14 cellular contexts compared by ENCODE assay signal in the genomic region with DNA sequence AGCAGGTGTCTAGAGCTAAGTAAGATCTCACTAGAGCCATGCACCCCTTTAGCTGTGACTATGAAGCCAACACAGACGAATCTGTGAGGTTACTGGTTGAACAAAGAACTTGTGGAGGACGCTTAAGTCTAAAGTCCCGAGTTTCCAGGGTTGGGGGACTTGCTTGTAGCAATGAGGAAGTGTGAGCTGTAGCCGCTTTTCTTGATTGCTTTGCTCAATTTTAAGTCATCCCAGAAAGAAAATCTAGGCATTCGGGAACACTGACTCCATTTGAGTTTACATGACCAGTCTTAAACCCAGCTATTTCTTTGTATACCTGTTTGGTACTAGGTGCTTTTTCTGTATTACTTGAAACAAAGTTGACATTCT. TPM values are rescaled to one million over a fixed set of nuclear protein-coding genes. Genes with fewer than 3 reads are reported as not detected.
DNase-seq lines count a peak whose midpoint lies in the region; ATAC-seq and TF ChIP-seq lines count a peak whose summit lies in the region.
"Had no signal": no experiment of that assay in that cellular context is flagged by ENCODE, and none has a peak within 500 bp of the region (broad histone marks: within the 10 kb centered on the region; RNA-seq: fewer than 3 reads in every experiment).

No MANE protein-coding gene starts in this region.

- no peaks in the 10 kb centered on the region for H3K9me3 Mint-ChIP-seq in activated T-cell treated with anti-CD3 and anti-CD28 coated beads, Interleukin-2, amount 50 U/mL, for 24 hours
- H3K9me3 Mint-ChIP-seq in activated T-cell treated with anti-CD3 and anti-CD28 coated beads, Interleukin-2, amount 50 U/mL, for 4 hours = no peaks in the 10 kb centered on the region
- H3K9me3 Mint-ChIP-seq in immature natural killer cell = no peaks in the 10 kb centered on the region
- H3K9me3 Mint-ChIP-seq in stimulated activated effector memory CD8-positive, alpha-beta T cell treated with anti-CD3 and anti-CD28 coated beads, Interleukin-12 subunit alpha, Interleukin-12 subunit beta, amount 100 ng/mL, for 72 hours = no peaks in the 10 kb centered on the region
- H3K9me3 Mint-ChIP-seq: activated CD8-positive, alpha-beta T cell treated with anti-CD3 and anti-CD28 coated beads for 36 hours had no signal

- peaks cover 12% of the 10 kb centered on the region for H3K4me1 Mint-ChIP-seq in activated T-cell treated with anti-CD3 and anti-CD28 coated beads, Interleukin-2, amount 50 U/mL, for 24 hours (ENCODE audit: low read depth)
- peaks cover 8% of the 10 kb centered on the region for H3K4me1 Mint-ChIP-seq in activated T-cell treated with anti-CD3 and anti-CD28 coated beads, Interleukin-2, amount 50 U/mL, for 4 hours (ENCODE audit: low read depth)
- H3K4me1 Mint-ChIP-seq in immature natural killer cell = peaks cover 10 to 16% of the 10 kb centered on the region in 2 donors
- peaks cover 12% of the 10 kb centered on the region for H3K4me1 Mint-ChIP-seq in stimulated activated effector memory CD8-positive, alpha-beta T cell treated with anti-CD3 and anti-CD28 coated beads, Interleukin-12 subunit alpha, Interleukin-12 subunit beta, amount 100 ng/mL, for 72 hours

- in situ Hi-C loops in KBM-7 (cut with MboI; ENCODE audit: low pct_unique_long_range_greater_than_20kb, low sequenced_read_pairs) = no loop called here

- no peaks in the 10 kb centered on the region for H3K36me3 Mint-ChIP-seq in activated T-cell treated with anti-CD3 and anti-CD28 coated beads, Interleukin-2, amount 50 U/mL, for 24 hours (ENCODE audit: low read depth)
- H3K36me3 Mint-ChIP-seq in activated T-cell treated with anti-CD3 and anti-CD28 coated beads, Interleukin-2, amount 50 U/mL, for 4 hours (ENCODE audit: insufficient read depth) = no peaks in the 10 kb centered on the region
- H3K36me3 Mint-ChIP-seq in immature natural killer cell = no peaks in the 10 kb centered on the region
- no peaks in the 10 kb centered on the region for H3K36me3 Mint-ChIP-seq in stimulated activated effector memory CD8-positive, alpha-beta T cell treated with anti-CD3 and anti-CD28 coated beads, Interleukin-12 subunit alpha, Interleukin-12 subunit beta, amount 100 ng/mL, for 72 hours

- H3K4me3 Mint-ChIP-seq in activated T-cell treated with anti-CD3 and anti-CD28 coated beads, Interleukin-2, amount 50 U/mL, for 24 hours = peak overlapping the region; percentile 6
- H3K4me3 Mint-ChIP-seq in activated T-cell treated with anti-CD3 and anti-CD28 coated beads, Interleukin-2, amount 50 U/mL, for 4 hours = no peak overlapping the region
- H3K4me3 Mint-ChIP-seq in immature natural killer cell = peak overlapping the region in 4 of 5 donors; percentile 55 to 80 (median 60)
- peak overlapping the region; percentile 72 for H3K4me3 Mint-ChIP-seq in stimulated activated effector memory CD8-positive, alpha-beta T cell treated with anti-CD3 and anti-CD28 coated beads, Interleukin-12 subunit alpha, Interleukin-12 subunit beta, amount 100 ng/mL, for 72 hours

- peaks cover 62% of the 10 kb centered on the region for H3K27me3 Mint-ChIP-seq in activated T-cell treated with anti-CD3 and anti-CD28 coated beads, Interleukin-2, amount 50 U/mL, for 24 hours
- peaks cover 36% of the 10 kb centered on the region for H3K27me3 Mint-ChIP-seq in activated T-cell treated with anti-CD3 and anti-CD28 coated beads, Interleukin-2, amount 50 U/mL, for 4 hours (ENCODE audit: low read depth)
- H3K27me3 Mint-ChIP-seq in immature natural killer cell (ENCODE audit: low read depth in 3 of 3) = peaks cover 8 to 12% (median 8%) of the 10 kb centered on the region in 3 donors

- no peak overlapping the region for H3K27ac Mint-ChIP-seq in activated T-cell treated with anti-CD3 and anti-CD28 coated beads, Interleukin-2, amount 50 U/mL, for 24 hours
- H3K27ac Mint-ChIP-seq in immature natural killer cell = no peak overlapping the region
- H3K27ac Mint-ChIP-seq in stimulated activated effector memory CD8-positive, alpha-beta T cell treated with anti-CD3 and anti-CD28 coated beads, Interleukin-12 subunit alpha, Interleukin-12 subunit beta, amount 100 ng/mL, for 72 hours = no peak overlapping the region
- H3K27ac Mint-ChIP-seq: activated CD8-positive, alpha-beta T cell treated with anti-CD3 and anti-CD28 coated beads for 36 hours; progenitor cell of endocrine pancreas had no signal

- no peak for DNase-seq in activated T-cell treated with anti-CD3 and anti-CD28 coated beads, Interleukin-2, amount 50 U/mL, for 24 hours
- DNase-seq in activated T-cell treated with anti-CD3 and anti-CD28 coated beads, Interleukin-2, amount 50 U/mL, for 4 hours = no peak
- DNase-seq in KBM-7 = peak; percentile 37
- no peak for DNase-seq in immature natural killer cell
- DNase-seq in stimulated activated effector memory CD8-positive, alpha-beta T cell treated with anti-CD3 and anti-CD28 coated beads, Interleukin-12 subunit alpha, Interleukin-12 subunit beta, amount 100 ng/mL, for 72 hours (ENCODE audit: low spot score in 2 of 2) = no peak
- DNase-seq in islet precursor cell = no peak
- no peak for DNase-seq in kidney glomerular epithelial cell (lab: John Stamatoyannopoulos, UW)
- DNase-seq: activated CD8-positive, alpha-beta T cell treated with anti-CD3 and anti-CD28 coated beads for 36 hours; erythroblast; heart right ventricle; PC-3; stimulated activated CD4-positive, alpha-beta T cell treated with anti-CD3 and anti-CD28 coated beads, Interleukin-1b, Interleukin-23, amount 100 ng/mL, for 48 hours had no signal

- no peak for ATAC-seq in activated T-cell treated with anti-CD3 and anti-CD28 coated beads, Interleukin-2, amount 50 U/mL, for 4 hours
- no peak for ATAC-seq in stimulated activated effector memory CD8-positive, alpha-beta T cell treated with anti-CD3 and anti-CD28 coated beads, Interleukin-12 subunit alpha, Interleukin-12 subunit beta, amount 100 ng/mL, for 72 hours
- no peak for ATAC-seq in SK-N-SH treated with all-trans-retinoic acid at 6 μM for 48 hours
- ATAC-seq: activated CD8-positive, alpha-beta T cell treated with anti-CD3 and anti-CD28 coated beads for 36 hours; heart right ventricle; PC-3 had no signal

TF ChIP-seq in SK-N-SH treated with all-trans-retinoic acid at 6 μM for 48 hours, 23 proteins besides CTCF, POLR2A, EP300 and RAD21:
- TF ChIP-seq BACH2 (CRISPR knock-in tag; IDR thresholded peaks at IDR 0.05; ENCODE audit: borderline replicate concordance) (no peak), ESRRG (CRISPR knock-in tag; IDR thresholded peaks at IDR 0.05) (no peak), TOX (CRISPR knock-in tag; IDR thresholded peaks at IDR 0.05; ENCODE audit: borderline replicate concordance) (no peak), ZNF8 (CRISPR knock-in tag; IDR thresholded peaks at IDR 0.05) (no peak)
TF ChIP-seq in SK-N-SH treated with all-trans-retinoic acid at 6 μM for 48 hours: peak in this region for 0.

RNA-seq across cellular contexts. Expression of gene GPC5, which starts 1.7 kb away (rescaled TPM):
- total RNA-seq in activated T-cell treated with anti-CD3 and anti-CD28 coated beads, Interleukin-2, amount 50 U/mL, for 4 hours = under 1 TPM in 2 of 3 donors, not detected in 1; 0.13 to 0.16 TPM
- polyA plus RNA-seq in immature natural killer cell = under 1 TPM in 1 of 3 donors, not detected in 2; 0.58 TPM
- total RNA-seq: PC-3 had no signal

RNA-seq across cellular contexts. Expression of gene MIR17HG, which starts 52.6 kb away (rescaled TPM):
- total RNA-seq in activated T-cell treated with anti-CD3 and anti-CD28 coated beads, Interleukin-2, amount 50 U/mL, for 4 hours = 10 to 100 TPM; 33.9 to 35.6 (median 34.6) TPM
- under 1 TPM; 0.12 to 0.68 (median 0.26) TPM for polyA plus RNA-seq in immature natural killer cell
